In the genomic region with DNA sequence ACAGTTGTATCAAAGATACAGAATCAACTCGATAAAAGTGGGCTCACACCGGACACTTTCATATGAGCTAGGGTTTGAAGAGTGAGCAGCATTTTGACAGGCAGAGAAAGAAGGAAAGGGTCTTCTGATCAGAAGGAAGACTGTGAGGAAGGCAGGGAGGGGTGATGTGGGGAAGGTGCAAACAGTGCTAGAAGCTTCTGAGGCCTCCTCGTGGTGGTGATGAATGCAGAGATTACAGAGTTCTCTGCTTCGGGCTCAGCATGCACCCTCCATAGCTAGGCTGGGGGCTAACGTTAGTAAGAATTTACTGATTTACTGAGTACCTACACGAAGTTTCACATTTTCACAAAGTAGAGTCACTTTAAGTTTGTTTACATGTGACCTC, we compare ENCODE assay signal across 9 cellular contexts. TPM values are rescaled to one million over a fixed set of nuclear protein-coding genes. Genes with fewer than 3 reads are reported as not detected.
A peak's percentile ranks its signal among the peaks of the same experiment; 100 is the strongest.
DNase-seq lines count a peak whose midpoint lies in the region; ATAC-seq and TF ChIP-seq lines count a peak whose summit lies in the region.
"Not testable (repeated sequence)": the region's sequence is repeated elsewhere in the genome, so short reads cannot be mapped to it uniquely, and the experiment has no call there.
"Had no signal": no experiment of that assay in that cellular context is flagged by ENCODE, and none has a peak within 500 bp of the region (broad histone marks: within the 10 kb centered on the region; RNA-seq: fewer than 3 reads in every experiment).

No MANE protein-coding gene starts in this region.

- CTCF ChIA-PET in activated CD4-positive, alpha-beta T cell treated with anti-CD3 and anti-CD28 coated beads, Interleukin-2, amount 10 ng/mL, durations not matched to agents 7 days and 5 days (lab: Charles Lee) = interaction anchor here (1.9 kb wide), 1 partner anchor 29 kb away, joined by 6 read pairs; no protein-coding TSS in a partner anchor

- peaks cover 30% of the 10 kb centered on the region for H3F3A ChIP-seq in MM.1S (ENCODE audit: insufficient read depth, low read length)

- H3K4me1 ChIP-seq in MM.1S (ENCODE audit: low read length) = not testable (repeated sequence)

- H3K9me2 ChIP-seq in MM.1S (replicated peaks; ENCODE audit: insufficient read depth, low read length) = not testable (repeated sequence)

- intact Hi-C loops in dorsolateral prefrontal cortex (cut with DNase I) = loop anchor here in 1 of 2 donors (5.0 kb wide), 1 partner anchor 55 kb away; a partner anchor contains a TSS

- peak overlapping the region; percentile 75 for H3K4me3 Mint-ChIP-seq in activated CD4-positive, alpha-beta T cell treated with anti-CD3 and anti-CD28 coated beads, Interleukin-2, amount 10 ng/mL, durations not matched to agents 7 days and 5 days

- peak overlapping the region; percentile 92 for H2AFZ ChIP-seq in MM.1S (ENCODE audit: low read length)

- peak overlapping the region; percentile 85 for H3K27ac Mint-ChIP-seq in activated CD4-positive, alpha-beta T cell treated with anti-CD3 and anti-CD28 coated beads, Interleukin-2, amount 10 ng/mL, durations not matched to agents 7 days and 5 days

- not testable (repeated sequence) for H3K36me3 ChIP-seq in MM.1S (replicated peaks; ENCODE audit: insufficient read depth, low read length); kidney epithelial cell (ENCODE audit: control insufficient read depth, insufficient read depth, low read length)

- not testable (repeated sequence) for H3K27me3 ChIP-seq in MM.1S (replicated peaks; ENCODE audit: insufficient read depth, low read length); dorsolateral prefrontal cortex; kidney epithelial cell (ENCODE audit: control insufficient read depth, insufficient read depth, low read length)

- POLR2A ChIA-PET in activated CD4-positive, alpha-beta T cell treated with anti-CD3 and anti-CD28 coated beads, Interleukin-2, amount 10 ng/mL, durations not matched to agents 7 days and 5 days (lab: Charles Lee) = not testable (repeated sequence)

- peak overlapping the region; percentile 33; the same call in 1 of the 2 replicates for H3K4me2 ChIP-seq in MM.1S (ENCODE audit: low read depth, low read length)

- H3K9me3 Mint-ChIP-seq in activated CD4-positive, alpha-beta T cell treated with anti-CD3 and anti-CD28 coated beads, Interleukin-2, amount 10 ng/mL, durations not matched to agents 7 days and 5 days = not testable (repeated sequence)

- H3K79me2 ChIP-seq in MM.1S (ENCODE audit: low read length) = peaks cover 82% of the 10 kb centered on the region

- H3K9me3 ChIP-seq in MM.1S (replicated peaks; ENCODE audit: insufficient read depth, low read length) = not testable (repeated sequence)

- peaks cover 50% of the 10 kb centered on the region for H3K4me1 Mint-ChIP-seq in activated CD4-positive, alpha-beta T cell treated with anti-CD3 and anti-CD28 coated beads, Interleukin-2, amount 10 ng/mL, durations not matched to agents 7 days and 5 days

- not testable (repeated sequence) for DNase-seq in AG09309 (ENCODE audit: low read depth); MM.1S; dorsolateral prefrontal cortex; kidney epithelial cell (ENCODE audit: low read depth)
- peak; percentile 20 for DNase-seq in activated CD4-positive, alpha-beta T cell treated with anti-CD3 and anti-CD28 coated beads, Interleukin-2, amount 10 ng/mL, durations not matched to agents 7 days and 5 days
- DNase-seq in renal cortical epithelial cell (ENCODE audit: low read depth) = peak; percentile 28

- not testable (repeated sequence) for H3K27me3 Mint-ChIP-seq in activated CD4-positive, alpha-beta T cell treated with anti-CD3 and anti-CD28 coated beads, Interleukin-2, amount 10 ng/mL, durations not matched to agents 7 days and 5 days

- peak overlapping the region; percentile 98 for H3K9ac ChIP-seq in MM.1S (ENCODE audit: low read length)

- H3K4me3 ChIP-seq in AG09309 (ENCODE audit: control insufficient read depth, low read depth, low read length) (peak overlapping the region; percentile 82), MM.1S (ENCODE audit: low read length) (peak overlapping the region; percentile 66), dorsolateral prefrontal cortex (peak overlapping the region; percentile 66 to 99 (median 94)), kidney epithelial cell (ENCODE audit: low read depth, low read length) (peak overlapping the region; percentile 99)

- ATAC-seq in GM19025 (IDR thresholded peaks at IDR 0.05; ENCODE audit: low read depth, unreplicated experiment) (peak; percentile 6), HG02798 (IDR thresholded peaks at IDR 0.05; ENCODE audit: poor library complexity, unreplicated experiment) (peak; percentile 28)

- H4K20me1 ChIP-seq in MM.1S (ENCODE audit: insufficient read depth, low read length) = not testable (repeated sequence)

- TF ChIP-seq CTCF in AG09309 (IDR thresholded peaks at IDR 0.05; ENCODE audit: control insufficient read depth, insufficient read depth, low read depth, low read length, missing control alignments); MM.1S (IDR thresholded peaks at IDR 0.05; ENCODE audit: low read length); dorsolateral prefrontal cortex (IDR thresholded peaks at IDR 0.05 in 54 of 56, conservative IDR thresholded peaks at IDR 0.05 in 2 of 56; ENCODE audit: low read depth in 1 of 56, partially characterized antibody in 56 of 56); kidney epithelial cell (IDR thresholded peaks at IDR 0.05; ENCODE audit: insufficient read depth, low read length, poor library complexity, severe bottlenecking): not testable (repeated sequence)

- peaks cover 36% of the 10 kb centered on the region for H3K36me3 Mint-ChIP-seq in activated CD4-positive, alpha-beta T cell treated with anti-CD3 and anti-CD28 coated beads, Interleukin-2, amount 10 ng/mL, durations not matched to agents 7 days and 5 days (ENCODE audit: low read depth)

- H3K27ac ChIP-seq in MM.1S (ENCODE audit: low read length) = peak overlapping the region; percentile 33; the same call in 1 of the 2 replicates
- H3K27ac ChIP-seq in dorsolateral prefrontal cortex = peak overlapping the region in 53 of 59 donors; percentile 27 to 93 (median 84)

RNA-seq across cellular contexts. Expression of a gene that starts 0.5 kb away (rescaled TPM):
- total RNA-seq in activated CD4-positive, alpha-beta T cell treated with anti-CD3 and anti-CD28 coated beads, Interleukin-2, amount 10 ng/mL, durations not matched to agents 7 days and 5 days = 1 to 10 TPM; 8.0 to 8.7 TPM
- 10 to 100 TPM in 91 of 120 experiments, 1 to 10 TPM in 29; 6.3 to 19.1 (median 11.6) TPM for total RNA-seq in dorsolateral prefrontal cortex
- 5.8 and 13.4 TPM in 2 replicates for total RNA-seq in kidney epithelial cell
- 3.6 and 9.9 TPM in 2 replicates for total RNA-seq in renal cortical epithelial cell

RNA-seq across cellular contexts. Expression of a gene that starts 0.7 kb away (rescaled TPM):
- total RNA-seq in activated CD4-positive, alpha-beta T cell treated with anti-CD3 and anti-CD28 coated beads, Interleukin-2, amount 10 ng/mL, durations not matched to agents 7 days and 5 days = 100 to 1,000 TPM; 130 to 150 TPM
- total RNA-seq in dorsolateral prefrontal cortex (100 to 1,000 TPM; 112 to 251 (median 177) TPM), kidney epithelial cell (75.0 and 77.4 TPM in 2 replicates), renal cortical epithelial cell (128 and 233 TPM in 2 replicates)

RNA-seq across cellular contexts. Expression of a gene that starts 26.2 kb away (rescaled TPM):
- total RNA-seq in activated CD4-positive, alpha-beta T cell treated with anti-CD3 and anti-CD28 coated beads, Interleukin-2, amount 10 ng/mL, durations not matched to agents 7 days and 5 days = under 1 TPM in 1 of 2 experiments, not detected in 1; 0.17 TPM
- total RNA-seq in dorsolateral prefrontal cortex (under 1 TPM in 35 of 120 experiments, not detected in 85; 0.24 to 0.82 (median 0.41) TPM), kidney epithelial cell (0.41 TPM in 1 of 2 replicates, not detected in the other), renal cortical epithelial cell (not detected in 2 replicates)
- total RNA-seq: subcutaneous adipose tissue had no signal

RNA-seq across cellular contexts. Expression of a gene that starts 54.0 kb away (rescaled TPM):
- 100 to 1,000 TPM in 1 of 2 experiments, 10 to 100 TPM in 1; 87.9 to 100 TPM for total RNA-seq in activated CD4-positive, alpha-beta T cell treated with anti-CD3 and anti-CD28 coated beads, Interleukin-2, amount 10 ng/mL, durations not matched to agents 7 days and 5 days
- total RNA-seq in dorsolateral prefrontal cortex = 10 to 100 TPM; 62.0 to 99.6 (median 81.7) TPM
- 92.2 and 122 TPM in 2 replicates for total RNA-seq in kidney epithelial cell
- 136 and 141 TPM in 2 replicates for total RNA-seq in renal cortical epithelial cell
